35 cellular contexts compared by ENCODE assay signal in the genomic region with DNA sequence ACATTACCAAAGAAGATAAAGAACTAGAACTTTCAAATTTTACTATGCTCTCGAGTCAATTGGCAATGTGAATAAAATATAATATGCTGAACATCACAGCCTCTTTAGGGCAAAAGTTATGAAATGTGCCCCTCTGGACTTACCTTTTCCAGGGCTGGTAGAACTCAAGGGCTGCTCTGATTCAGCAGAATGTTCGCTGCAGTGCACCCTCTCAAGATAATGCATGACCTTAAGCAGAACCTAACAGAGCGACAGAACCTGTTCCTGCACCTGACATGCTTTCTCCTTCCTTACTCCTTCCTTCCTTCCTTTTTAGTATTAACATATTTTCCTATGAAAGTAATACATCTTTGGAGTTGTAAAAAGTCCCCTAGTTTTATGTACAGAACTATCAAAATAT.
"Had no signal": no experiment of that assay in that cellular context is flagged by ENCODE, and none has a peak within 500 bp of the region (broad histone marks: within the 10 kb centered on the region; RNA-seq: fewer than 3 reads in every experiment).

No MANE protein-coding gene starts in this region.

- H3K36me3 ChIP-seq: MG63 had no signal

- H3K27ac ChIP-seq: KMS-11 had no signal

- H3K9ac ChIP-seq: KMS-11 had no signal

- H3K27me3 ChIP-seq: MG63 had no signal

- H3K4me2 ChIP-seq: KMS-11 had no signal

- H3K9me3 ChIP-seq: MG63 had no signal

- DNase-seq: Karpas-422, Kasumi-1, MG63, MM.1S, MV-4-11, NCI-H1048, NCI-H1092, NCI-H1092 treated with DMSO at 0.1 percent for 48 hours, NCI-H1105, NCI-H1105 treated with DMSO at 0.1 percent for 48 hours, NCI-H1417, NCI-H1417 treated with DMSO at 0.1 percent for 48 hours, NCI-H1436, NCI-H1436 treated with DMSO at 0.1 percent for 48 hours, NCI-H146, NCI-H1694, NCI-H1694 treated with DMSO at 0.1 percent for 48 hours, NCI-H187, NCI-H187 treated with DMSO at 0.1 percent for 48 hours, NCI-H1930, NCI-H2029, NCI-H2029 treated with DMSO at 0.1 percent for 48 hours, NCI-H2081, NCI-H2081 treated with DMSO at 0.1 percent for 48 hours, NCI-H2107, NCI-H2171, NCI-H2171 treated with DMSO at 0.1 percent for 48 hours, NCI-H2227 treated with DMSO at 0.1 percent for 48 hours, NCI-H226, NCI-H345, NCI-H446, NCI-H446 treated with DMSO at 0.1 percent for 48 hours, NCI-H510A, NCI-H510A treated with DMSO at 0.1 percent for 48 hours had no signal

- H3K4me3 ChIP-seq: MG63 had no signal
